ENCODE assay signal across 15 cellular contexts in the genomic region with DNA sequence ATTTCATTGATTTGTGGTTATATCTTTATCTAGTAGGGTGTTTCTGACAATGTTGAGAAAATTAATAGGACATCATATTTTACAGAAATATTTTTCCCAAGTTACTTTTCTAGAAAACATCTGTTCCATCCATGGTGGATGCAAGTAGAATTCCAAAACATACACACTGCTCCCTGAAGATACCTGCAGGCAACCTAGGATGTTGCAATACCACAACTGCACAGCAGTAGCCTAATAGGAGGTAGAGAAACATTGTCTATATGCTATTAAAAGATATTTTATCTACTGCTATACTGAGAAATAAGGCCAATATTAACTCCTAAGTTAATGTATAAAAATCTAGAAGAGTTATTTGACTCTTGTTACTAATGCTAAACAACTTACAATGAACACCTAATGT. TPM values are rescaled to one million over a fixed set of nuclear protein-coding genes. Genes with fewer than 3 reads are reported as not detected.
DNase-seq lines count a peak whose midpoint lies in the region; ATAC-seq, FAIRE-seq and TF ChIP-seq lines count a peak whose summit lies in the region.
"Had no signal": no experiment of that assay in that cellular context is flagged by ENCODE, and none has a peak within 500 bp of the region (broad histone marks: within the 10 kb centered on the region; RNA-seq: fewer than 3 reads in every experiment).

No MANE protein-coding gene starts in this region.

- no peak overlapping the region for H2BK12ac ChIP-seq in H1 (ENCODE audit: low read depth, low read length)

- no peak overlapping the region for H2AFZ ChIP-seq in H1 (ENCODE audit: low read length)

- H3K79me1 ChIP-seq in H1 (ENCODE audit: low read depth, low read length) = peaks cover 3% of the 10 kb centered on the region; the same call in 1 of the 2 replicates

- H3K4me3 Mint-ChIP-seq in CD4-positive, alpha-beta memory T cell = peak overlapping the region in 2 of 8 donors; percentile 22 to 46
- H3K4me3 Mint-ChIP-seq in naive B cell = no peak overlapping the region
- H3K4me3 Mint-ChIP-seq: CD14-positive monocyte, IgD-negative memory B cell had no signal

- H3K23me2 ChIP-seq in H1 (ENCODE audit: low read depth, low read length) = no peaks in the 10 kb centered on the region

- H2BK20ac ChIP-seq in H1 (ENCODE audit: low read length) = no peak overlapping the region

- H3K23ac ChIP-seq in H1 (ENCODE audit: insufficient read length) = no peak overlapping the region

- no peak overlapping the region for H2BK120ac ChIP-seq in H1 (replicated peaks; ENCODE audit: low read depth, low read length)

- no peaks in the 10 kb centered on the region for H3K9me3 ChIP-seq in CD4-positive, alpha-beta memory T cell (ENCODE audit: control insufficient read depth in 1 of 2, low read length in 2 of 2)
- no peaks in the 10 kb centered on the region for H3K9me3 ChIP-seq in H1 (ENCODE audit: insufficient read depth in 2 of 2, low read depth in 1 of 2, low read length in 1 of 2)
- H3K9me3 ChIP-seq in testis = no peaks in the 10 kb centered on the region
- H3K9me3 ChIP-seq: A549 had no signal

- no peak overlapping the region for H3K14ac ChIP-seq in H1 (ENCODE audit: insufficient read length)

- no peak overlapping the region for H2BK15ac ChIP-seq in H1 (ENCODE audit: low read length)

- TF ChIP-seq CTCF in H1 (IDR thresholded peaks at IDR 0.05; ENCODE audit: control extremely low read depth in 1 of 3, insufficient read depth in 1 of 3, low read depth in 1 of 3, low read length in 3 of 3) (no peak), testis (IDR thresholded peaks at IDR 0.05) (no peak)

- no peak for TF ChIP-seq POLR2A in H1 (IDR thresholded peaks at IDR 0.05; ENCODE audit: control extremely low read depth in 1 of 2, low read depth in 2 of 2, low read length in 2 of 2)
- no peak for TF ChIP-seq POLR2A in testis (IDR thresholded peaks at IDR 0.05)

- no peaks in the 10 kb centered on the region for H3K9me3 Mint-ChIP-seq in CD4-positive, alpha-beta memory T cell
- no peaks in the 10 kb centered on the region for H3K9me3 Mint-ChIP-seq in naive B cell
- H3K9me3 Mint-ChIP-seq: CD14-positive monocyte, IgD-negative memory B cell had no signal

- DNase-seq in CD4-positive, alpha-beta memory T cell = no peak
- DNase-seq in H1 (ENCODE audit: low read depth in 1 of 2, low spot score in 2 of 2) (no peak), naive B cell (no peak), testis (no peak), KBM-7 (no peak), NCI-H2029 treated with DMSO at 0.1 percent for 48 hours (lab: John Stamatoyannopoulos, UW) (no peak)
- DNase-seq: Calu3, DMS 273 treated with DMSO at 0.1 percent for 48 hours, HCEC 1CT, Karpas-422 had no signal

- intact Hi-C loops in CD4-positive, alpha-beta memory T cell (cut with micrococcal nuclease) = no loop called here
- intact Hi-C loops in testis (cut with DNase I; ENCODE audit: low total_unique reads) = no loop called here

- no peak overlapping the region for H3K4me3 ChIP-seq in CD4-positive, alpha-beta memory T cell (ENCODE audit: low read length in 2 of 2)
- H3K4me3 ChIP-seq in H1 (ENCODE audit: extremely low read depth in 1 of 4, insufficient read depth in 2 of 4, low read depth in 3 of 4, low read length in 4 of 4) (no peak overlapping the region), testis (no peak overlapping the region)
- H3K4me3 ChIP-seq: A549 had no signal

- no peak for TF ChIP-seq EP300 in Ishikawa (IDR thresholded peaks at IDR 0.05; ENCODE audit: borderline replicate concordance)
- TF ChIP-seq EP300 in H1 (IDR thresholded peaks at IDR 0.05; ENCODE audit: borderline replicate concordance in 1 of 2, low read depth in 2 of 2, low read length in 2 of 2) = no peak

- no peak overlapping the region for H2BK5ac ChIP-seq in H1 (ENCODE audit: low read depth, low read length)

- H3K4me2 ChIP-seq in H1 (ENCODE audit: insufficient read depth in 1 of 2, low read depth in 2 of 2, low read length in 2 of 2) = no peak overlapping the region
- H3K4me2 ChIP-seq: A549 had no signal

- peaks cover 10 to 11% of the 10 kb centered on the region in 2 donors for H3K36me3 Mint-ChIP-seq in CD4-positive, alpha-beta memory T cell
- peaks cover 0 to 4% of the 10 kb centered on the region in 2 donors for H3K36me3 Mint-ChIP-seq in naive B cell

- no peaks in the 10 kb centered on the region for H3K27me3 ChIP-seq in CD4-positive, alpha-beta memory T cell (ENCODE audit: insufficient read depth, low read length)
- H3K27me3 ChIP-seq in H1 (replicated peaks in 1 of 4; ENCODE audit: control insufficient read depth in 3 of 4, extremely low read depth in 1 of 4, insufficient read depth in 3 of 4, low read length in 3 of 4) (no peaks in the 10 kb centered on the region), testis (no peaks in the 10 kb centered on the region)

- in situ Hi-C loops in KBM-7 (cut with MboI; ENCODE audit: low pct_unique_long_range_greater_than_20kb, low sequenced_read_pairs) = no loop called here

- no peak overlapping the region for H4K91ac ChIP-seq in H1 (replicated peaks; ENCODE audit: insufficient read length, low read length)

- POLR2A ChIA-PET in CD4-positive, alpha-beta memory T cell (lab: Charles Lee; ENCODE audit: partially characterized antibody) = no interaction called here
- POLR2A ChIA-PET in H1 (lab: Charles Lee; ENCODE audit: partially characterized antibody) = no interaction called here

- peaks cover 4 to 10% of the 10 kb centered on the region in 2 experiments for H4K20me1 ChIP-seq in H1 (replicated peaks in 1 of 2; ENCODE audit: control insufficient read depth in 1 of 2, insufficient read depth in 2 of 2, low read length in 2 of 2)

- H3K9ac ChIP-seq in H1 (replicated peaks in 1 of 4; ENCODE audit: extremely low read depth in 1 of 4, low read depth in 3 of 4, low read length in 3 of 4) = no peak overlapping the region

- no peak overlapping the region for H3K27ac ChIP-seq in CD4-positive, alpha-beta memory T cell (ENCODE audit: low read depth, low read length)
- H3K27ac ChIP-seq in H1 (ENCODE audit: low read depth, low read length) (no peak overlapping the region), testis (no peak overlapping the region)
- H3K27ac ChIP-seq: A549, HL-60 had no signal

- no peak overlapping the region for H4K5ac ChIP-seq in H1 (ENCODE audit: insufficient read length, low read depth, low read length)

- peaks cover 48% of the 10 kb centered on the region for H3K4me1 ChIP-seq in CD4-positive, alpha-beta memory T cell (ENCODE audit: insufficient read depth, low read length)
- H3K4me1 ChIP-seq in H1 (replicated peaks in 1 of 4; ENCODE audit: control insufficient read depth in 3 of 4, insufficient read depth in 4 of 4, low read length in 3 of 4) (no peaks in the 10 kb centered on the region), testis (peaks cover 11% of the 10 kb centered on the region)

- H3K36me3 ChIP-seq in CD4-positive, alpha-beta memory T cell (ENCODE audit: insufficient read depth, low read length) = no peaks in the 10 kb centered on the region
- no peaks in the 10 kb centered on the region for H3K36me3 ChIP-seq in H1 (ENCODE audit: control insufficient read depth in 2 of 4, insufficient read depth in 4 of 4, low read length in 3 of 4)
- H3K36me3 ChIP-seq in testis (ENCODE audit: low read depth, missing control alignments) = no peaks in the 10 kb centered on the region

- no peak for ATAC-seq in naive B cell (ENCODE audit: low read depth in 2 of 2)
- ATAC-seq: A549 had no signal

- H3K18ac ChIP-seq in H1 (ENCODE audit: extremely low read depth, low read length) = no peak overlapping the region

- TF ChIP-seq RAD21 in Ishikawa (IDR thresholded peaks at IDR 0.05; ENCODE audit: low read depth) (no peak), H1 (IDR thresholded peaks at IDR 0.05 in 1 of 2, conservative IDR thresholded peaks at IDR 0.05 in 1 of 2; ENCODE audit: low read depth in 2 of 2, low read length in 2 of 2) (no peak)

- no peak for FAIRE-seq in H1 (lab: Jason Lieb, UNC)
- FAIRE-seq: A549 had no signal

- H3K79me2 ChIP-seq in H1 (ENCODE audit: control insufficient read depth in 1 of 2, insufficient read depth in 2 of 2, low read length in 2 of 2) = peaks cover 0 to 87% of the 10 kb centered on the region in 2 experiments; a peak in 2 of 4 replicates

- no peak overlapping the region for H3K56ac ChIP-seq in H1 (replicated peaks; ENCODE audit: insufficient read length, low read depth, low read length)

- H4K8ac ChIP-seq in H1 (ENCODE audit: extremely low read depth, insufficient read depth, low read length) = no peak overlapping the region

- no peaks in the 10 kb centered on the region for H3K27me3 Mint-ChIP-seq in CD4-positive, alpha-beta memory T cell
- no peaks in the 10 kb centered on the region for H3K27me3 Mint-ChIP-seq in naive B cell
- H3K27me3 Mint-ChIP-seq: IgD-negative memory B cell had no signal

- CTCF ChIA-PET in CD4-positive, alpha-beta memory T cell (lab: Charles Lee; ENCODE audit: partially characterized antibody) = no interaction called here
- CTCF ChIA-PET in H1 (lab: Charles Lee; ENCODE audit: partially characterized antibody) = no interaction called here

- peak overlapping the region in 4 of 7 donors; percentile 2 to 69 (median 52) for H3K27ac Mint-ChIP-seq in CD4-positive, alpha-beta memory T cell
- peak overlapping the region; percentile 49 to 86 (median 70) for H3K27ac Mint-ChIP-seq in naive B cell

- H3K4me1 Mint-ChIP-seq in CD4-positive, alpha-beta memory T cell = peaks cover 45 to 77% (median 62%) of the 10 kb centered on the region in 4 donors
- peaks cover 39 to 72% (median 50%) of the 10 kb centered on the region in 3 donors for H3K4me1 Mint-ChIP-seq in naive B cell

- H2AK5ac ChIP-seq in H1 (ENCODE audit: low read depth, low read length) = no peak overlapping the region

- no peak overlapping the region for H3K4ac ChIP-seq in H1 (replicated peaks; ENCODE audit: insufficient read length, low read depth, low read length)

TF ChIP-seq in H1, 55 proteins besides CTCF, POLR2A, EP300 and RAD21:
- TF ChIP-seq TCF12 (IDR thresholded peaks at IDR 0.05; ENCODE audit: low read depth, low read length) = no peak
- TF ChIP-seq CEBPB (IDR thresholded peaks at IDR 0.05; ENCODE audit: low read depth, low read length) = peak; percentile 38; the same call in 1 of the 2 replicates

RNA-seq across cellular contexts. Expression of gene ILRUN, which starts 6.8 kb away (rescaled TPM):
- total RNA-seq in CD4-positive, alpha-beta memory T cell = 10 to 100 TPM; 68.6 to 70.7 TPM
- 10 to 100 TPM; 14.8 to 15.1 TPM for polyA plus RNA-seq in CD4-positive, alpha-beta memory T cell
- total RNA-seq in H1 (2021; fragmentation: NEBNext Ultra II Directional; extraction: Animal tissue kit (Norgen Biotek cat#: 25700)) = 81.2 TPM in 2 replicates
- polyA plus RNA-seq in H1 (2011; rRNA removed) = 35.4 and 39.2 TPM in 2 replicates
- polyA plus RNA-seq in H1 (2011; cell fraction: cytosol; rRNA removed) = 38.4 TPM
- 25.5 TPM for polyA plus RNA-seq in H1 (2011; cell fraction: nucleus; rRNA removed)
- polyA plus RNA-seq in H1 (2012, experiment 1 of 2) = 58.2 to 69.1 TPM (median 62.5 TPM) in 4 replicates
- 64.3 TPM for polyA plus RNA-seq in H1 (2012, experiment 2 of 2)
- polyA plus RNA-seq in H1 (2013, experiment 1 of 2) = 34.8 TPM
- 39.2 TPM for polyA plus RNA-seq in H1 (2013, experiment 2 of 2)
- polyA minus RNA-seq in H1 (2011; rRNA and poly(A)+ RNA removed) = 88.2 and 92.7 TPM in 2 replicates
- 44.1 TPM for polyA minus RNA-seq in H1 (2011; cell fraction: cytosol; rRNA and poly(A)+ RNA removed)
- polyA minus RNA-seq in H1 (2011; cell fraction: nucleus; rRNA and poly(A)+ RNA removed) = 25.4 TPM
- polyA plus RNA-seq in naive B cell (ENCODE audit: low read depth in 6 of 6) = 10 to 100 TPM; 23.8 to 33.2 (median 27.3) TPM
- 10 to 100 TPM; 82.4 to 91.2 TPM for total RNA-seq in testis
- polyA plus RNA-seq in testis (ENCODE audit: insufficient read depth, low read depth, low replicate concordance) = 101 TPM
